7 cellular contexts compared by ENCODE assay signal in the genomic region with DNA sequence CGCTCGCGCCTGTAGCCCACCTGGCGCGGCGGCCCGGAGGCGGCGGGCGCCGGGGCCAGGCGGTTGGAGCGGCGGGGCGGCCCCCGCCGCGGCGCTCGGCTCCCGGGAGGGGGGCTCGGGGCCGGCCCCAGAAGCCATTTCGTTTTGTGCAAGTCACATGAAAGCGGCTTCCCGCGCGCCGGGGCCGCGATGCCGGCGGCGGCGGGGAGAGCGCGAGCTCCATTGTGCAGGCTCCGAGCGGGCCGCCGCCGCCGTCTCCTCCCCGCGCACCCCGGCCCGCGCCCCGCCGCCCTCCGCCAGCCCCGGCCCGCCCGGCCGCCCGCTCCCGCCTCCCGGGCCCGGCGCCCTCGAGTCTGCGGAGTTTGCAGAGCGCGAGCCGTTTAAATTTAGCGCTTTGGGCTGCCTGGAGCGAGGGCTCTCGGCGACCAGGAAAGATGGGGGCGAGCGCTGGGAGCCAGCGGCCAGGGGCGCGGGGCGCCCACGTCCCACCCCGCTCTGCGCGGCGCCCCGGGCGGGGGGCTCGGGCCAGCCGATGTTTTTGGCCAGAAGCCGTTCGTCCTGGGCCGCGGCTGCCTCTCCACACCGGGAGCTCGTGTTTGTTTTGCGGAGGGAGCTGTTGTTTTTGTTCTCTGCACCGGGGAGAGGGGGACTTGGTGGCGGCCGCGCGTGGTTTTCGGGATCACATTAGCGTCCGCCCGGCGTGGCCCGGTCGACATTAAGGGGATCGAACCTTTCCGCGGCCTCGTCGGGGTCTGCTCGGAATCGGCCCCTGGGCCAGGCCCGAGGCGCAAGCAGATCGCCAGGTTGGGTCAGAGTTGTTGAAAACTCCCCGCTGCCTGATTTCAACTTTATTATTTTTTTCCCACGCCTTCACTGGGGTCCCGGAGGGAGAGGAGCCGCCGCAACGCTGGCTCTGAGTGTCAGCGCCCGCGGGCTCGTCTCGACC. TPM values are rescaled to one million over a fixed set of nuclear protein-coding genes. Genes with fewer than 3 reads are reported as not detected.
DNase-seq lines count a peak whose midpoint lies in the region; ATAC-seq and TF ChIP-seq lines count a peak whose summit lies in the region.

No MANE protein-coding gene starts in this region.

- peak overlapping the region; percentile 80 for H3K4me3 Mint-ChIP-seq in activated naive CD8-positive, alpha-beta T cell treated with anti-CD3 and anti-CD28 coated beads, Interleukin-2, amount 50 U/mL, for 24 hours

- intact Hi-C loops in left ventricle myocardium superior (cut with micrococcal nuclease): no loop called here
- intact Hi-C loops in posterior cingulate gyrus (cut with DNase I): no loop called here

- DNase-seq in NCI-H1105 treated with DMSO at 0.1 percent for 48 hours (lab: John Stamatoyannopoulos, UW) (peak; percentile 43), left ventricle myocardium superior (peak; percentile 55), posterior cingulate gyrus (peak in 9 of 10 donors; percentile 34 to 91 (median 50)), occipital lobe (lab: John Stamatoyannopoulos, UW) (no peak), DMS114 treated with DMSO at 0.1 percent for 48 hours (lab: John Stamatoyannopoulos, UW; ENCODE audit: unreplicated experiment) (no peak)
- peak; percentile 49 for DNase-seq in activated naive CD8-positive, alpha-beta T cell treated with anti-CD3 and anti-CD28 coated beads, Interleukin-2, amount 50 U/mL, for 24 hours

- H3K4me1 Mint-ChIP-seq in activated naive CD8-positive, alpha-beta T cell treated with anti-CD3 and anti-CD28 coated beads, Interleukin-2, amount 50 U/mL, for 24 hours: peaks cover 18% of the 10 kb centered on the region

- H3K4me3 ChIP-seq in GM12875 (ENCODE audit: low read depth, low read length): peak overlapping the region; percentile 84

- H3K27me3 Mint-ChIP-seq in activated naive CD8-positive, alpha-beta T cell treated with anti-CD3 and anti-CD28 coated beads, Interleukin-2, amount 50 U/mL, for 24 hours: peaks cover 21% of the 10 kb centered on the region

- no peak for TF ChIP-seq CTCF in GM12875 (IDR thresholded peaks at IDR 0.05; ENCODE audit: borderline replicate concordance, insufficient read depth, low read depth, low read length)

- no peaks in the 10 kb centered on the region for H3K9me3 Mint-ChIP-seq in activated naive CD8-positive, alpha-beta T cell treated with anti-CD3 and anti-CD28 coated beads, Interleukin-2, amount 50 U/mL, for 24 hours

- ATAC-seq in activated naive CD8-positive, alpha-beta T cell treated with anti-CD3 and anti-CD28 coated beads, Interleukin-2, amount 50 U/mL, for 24 hours: no peak
- peak; percentile 22 for ATAC-seq in left ventricle myocardium superior

- H3K27ac Mint-ChIP-seq in activated naive CD8-positive, alpha-beta T cell treated with anti-CD3 and anti-CD28 coated beads, Interleukin-2, amount 50 U/mL, for 24 hours: peak overlapping the region; percentile 78

- no peaks in the 10 kb centered on the region for H3K36me3 Mint-ChIP-seq in activated naive CD8-positive, alpha-beta T cell treated with anti-CD3 and anti-CD28 coated beads, Interleukin-2, amount 50 U/mL, for 24 hours (ENCODE audit: low read depth)

RNA-seq across cellular contexts. Expression of a gene that starts 1.0 kb away (rescaled TPM):
- total RNA-seq in left ventricle myocardium superior (17.5 TPM), occipital lobe (103 TPM)

RNA-seq across cellular contexts. Expression of a gene that starts 55.9 kb away (rescaled TPM):
- 30.2 TPM for total RNA-seq in left ventricle myocardium superior
- 7.6 TPM for total RNA-seq in occipital lobe

Comparison
In these comparisons a context has a peak if more than half of its experiments do, and no peak if none do; other contexts are left out.
1. DNase-seq: peak in NCI-H1105 treated with DMSO at 0.1 percent for 48 hours (single experiment), activated naive CD8-positive, alpha-beta T cell treated with anti-CD3 and anti-CD28 coated beads, Interleukin-2, amount 50 U/mL, for 24 hours (single experiment), left ventricle myocardium superior (single experiment) and posterior cingulate gyrus (9 of 10); none in occipital lobe (single experiment) and DMS114 treated with DMSO at 0.1 percent for 48 hours (single experiment).